In genomic region chr4:85028910-85029309, GRCh38 we compare ENCODE assay signal across 17 cellular contexts.
DNase-seq lines count a peak whose midpoint lies in the region; ATAC-seq, FAIRE-seq and TF ChIP-seq lines count a peak whose summit lies in the region.
"Had no signal": no experiment of that assay in that cellular context is flagged by ENCODE, and none has a peak within 500 bp of the region (broad histone marks: within the 10 kb centered on the region; RNA-seq: fewer than 3 reads in every experiment).

No MANE protein-coding gene starts in this region.

- TF ChIP-seq POLR2A in transverse colon (IDR thresholded peaks at IDR 0.05): no peak

- H3K27me3 Mint-ChIP-seq in astrocyte (ENCODE audit: low read depth, unreplicated experiment): no peaks in the 10 kb centered on the region
- H3K27me3 Mint-ChIP-seq: effector memory CD8-positive, alpha-beta T cell had no signal

- TF ChIP-seq EP300 in transverse colon (IDR thresholded peaks at IDR 0.05; ENCODE audit: low read depth): no peak

- peak; percentile 73 for FAIRE-seq in astrocyte (lab: Jason Lieb, UNC)
- FAIRE-seq: bronchial epithelial cell, GM19239 had no signal

- H3K4me3 ChIP-seq in astrocyte (ENCODE audit: insufficient read depth, low read depth, low read length): no peak overlapping the region
- no peak overlapping the region for H3K4me3 ChIP-seq in transverse colon
- H3K4me3 ChIP-seq: BLaER1 treated with 17β-estradiol and CSF1 and Interleukin-3, amounts not matched to agents 10 nM and 100 nM; SJSA1; thoracic aorta had no signal

- no peaks in the 10 kb centered on the region for H3K79me2 ChIP-seq in astrocyte (ENCODE audit: insufficient read depth, low read length)

- no peaks in the 10 kb centered on the region for H3K4me1 ChIP-seq in astrocyte (ENCODE audit: insufficient read depth, low read length)
- H3K4me1 ChIP-seq in transverse colon: no peaks in the 10 kb centered on the region
- H3K4me1 ChIP-seq: BLaER1 treated with 17β-estradiol and CSF1 and Interleukin-3, amounts not matched to agents 10 nM and 100 nM; SJSA1 had no signal

- no peaks in the 10 kb centered on the region for H4K20me1 ChIP-seq in astrocyte (ENCODE audit: insufficient read depth, low read length)
- H4K20me1 ChIP-seq: BLaER1 treated with 17β-estradiol and CSF1 and Interleukin-3, amounts not matched to agents 10 nM and 100 nM had no signal

- H3K4me1 Mint-ChIP-seq in astrocyte (ENCODE audit: low read depth, unreplicated experiment): peaks cover 2% of the 10 kb centered on the region

- no peak for ATAC-seq in GM21360 (IDR thresholded peaks at IDR 0.05; ENCODE audit: unreplicated experiment)
- ATAC-seq: effector memory CD8-positive, alpha-beta T cell had no signal

- H3K27me3 ChIP-seq in astrocyte (ENCODE audit: insufficient read depth, low read length) (no peaks in the 10 kb centered on the region), transverse colon (no peaks in the 10 kb centered on the region)
- H3K27me3 ChIP-seq: BLaER1 treated with 17β-estradiol and CSF1 and Interleukin-3, amounts not matched to agents 10 nM and 100 nM; SJSA1 had no signal

- H3K36me3 ChIP-seq in astrocyte (ENCODE audit: insufficient read depth, low read length): no peaks in the 10 kb centered on the region
- no peaks in the 10 kb centered on the region for H3K36me3 ChIP-seq in transverse colon
- H3K36me3 ChIP-seq: BLaER1 treated with 17β-estradiol and CSF1 and Interleukin-3, amounts not matched to agents 10 nM and 100 nM; SJSA1; thoracic aorta had no signal

- WGBS in transverse colon (ENCODE audit: low coverage in 1 of 2), 2 donors: 72 to 74% methylated on average over 4 of the region's 4 CpGs

- intact Hi-C loops in transverse colon (cut with DNase I; ENCODE audit: low total_unique reads): no loop called here

- H3K36me3 Mint-ChIP-seq in astrocyte (ENCODE audit: low read depth, unreplicated experiment): peaks cover 2% of the 10 kb centered on the region

- H3K9ac ChIP-seq in astrocyte (ENCODE audit: low read length): no peak overlapping the region
- H3K9ac ChIP-seq: BLaER1 treated with 17β-estradiol and CSF1 and Interleukin-3, amounts not matched to agents 10 nM and 100 nM had no signal

- no peak for TF ChIP-seq CTCF in astrocyte (IDR thresholded peaks at IDR 0.05; ENCODE audit: insufficient read depth, low read depth, low read length)
- TF ChIP-seq CTCF in transverse colon (IDR thresholded peaks at IDR 0.05): no peak

- H3K27ac ChIP-seq in astrocyte (ENCODE audit: low read depth, low read length) (no peak overlapping the region), transverse colon (no peak overlapping the region)
- H3K27ac ChIP-seq: BLaER1 treated with 17β-estradiol and CSF1 and Interleukin-3, amounts not matched to agents 10 nM and 100 nM; SJSA1; thoracic aorta; VCaP had no signal

- H3K27ac Mint-ChIP-seq in astrocyte (ENCODE audit: unreplicated experiment): no peak overlapping the region
- H3K27ac Mint-ChIP-seq: effector memory CD8-positive, alpha-beta T cell had no signal

- no peak overlapping the region for H2AFZ ChIP-seq in astrocyte (ENCODE audit: low read depth, low read length)

- in situ Hi-C loops in transverse colon (cut with MboI; ENCODE audit: low pct_ligation_motif_present in 1 of 4, low pct_unique_long_range_greater_than_20kb in 1 of 4, low sequenced_read_pairs in 3 of 4): no loop called here
- in situ Hi-C loops in KBM-7 (cut with MboI; ENCODE audit: low pct_unique_long_range_greater_than_20kb, low sequenced_read_pairs): no loop called here

- H3K9me3 ChIP-seq in astrocyte (ENCODE audit: insufficient read depth, low read depth, low read length): no peaks in the 10 kb centered on the region
- no peaks in the 10 kb centered on the region for H3K9me3 ChIP-seq in transverse colon
- H3K9me3 ChIP-seq: SJSA1 had no signal

- H3K9me3 Mint-ChIP-seq in astrocyte (ENCODE audit: unreplicated experiment): peaks cover 13% of the 10 kb centered on the region

- H3K4me2 ChIP-seq in astrocyte (ENCODE audit: low read length): no peak overlapping the region
- H3K4me2 ChIP-seq: BLaER1 treated with 17β-estradiol and CSF1 and Interleukin-3, amounts not matched to agents 10 nM and 100 nM had no signal

- DNase-seq in COLO829 (ENCODE audit: low spot score) (peak; percentile 67), NCI-H1092 (lab: John Stamatoyannopoulos, UW) (peak; percentile 13), astrocyte (ENCODE audit: low read depth) (peak; percentile 2), kidney tubule cell (ENCODE audit: low spot score) (peak; percentile 9), transverse colon (no peak), KBM-7 (no peak), occipital lobe (lab: John Stamatoyannopoulos, UW) (no peak)
- DNase-seq: effector memory CD8-positive, alpha-beta T cell; kidney glomerular epithelial cell; NCI-H146 had no signal

- no peak overlapping the region for H3K4me3 Mint-ChIP-seq in astrocyte (ENCODE audit: unreplicated experiment)
- H3K4me3 Mint-ChIP-seq: effector memory CD8-positive, alpha-beta T cell had no signal

Comparison
In these comparisons a context has a peak if more than half of its experiments do, and no peak if none do; other contexts are left out.
1. DNase-seq: peak in COLO829 (single experiment), NCI-H1092 (single experiment), astrocyte (single experiment) and kidney tubule cell (single experiment); none in transverse colon (single experiment), KBM-7 (single experiment) and occipital lobe (single experiment).